Comparison of ENCODE assay signal across 8 cellular contexts in genomic region chr10:101889256-101890210, GRCh38. TPM values are rescaled to one million over a fixed set of nuclear protein-coding genes. Genes with fewer than 3 reads are reported as not detected.
DNase-seq lines count a peak whose midpoint lies in the region; ATAC-seq and TF ChIP-seq lines count a peak whose summit lies in the region.

No MANE protein-coding gene starts in this region.

- no peak for TF ChIP-seq POLR2A in body of pancreas (IDR thresholded peaks at IDR 0.05)

- WGBS in body of pancreas, 2 donors, result 51 to 55% methylated on average over 5 of the region's 5 CpGs

- H3K9me3 ChIP-seq in body of pancreas, result no peaks in the 10 kb centered on the region

- peaks cover 0 to 6% of the 10 kb centered on the region in 2 donors for H3K4me1 Mint-ChIP-seq in immature natural killer cell

- DNase-seq in C1 segment of cervical spinal cord (lab: John Stamatoyannopoulos, UW) (peak in 11 of 14 donors; percentile 10 to 54 (median 39)), GM19240 (ENCODE audit: insufficient read length, low spot score) (peak; percentile 65), NCI-H1417 (lab: John Stamatoyannopoulos, UW) (peak; percentile 43 to 77 (median 75)), UCSD-AML1 (lab: John Stamatoyannopoulos, UW; ENCODE audit: unreplicated experiment) (peak; percentile 69), body of pancreas (peak; percentile 59 to 80 (median 72)), immature natural killer cell (peak; percentile 29 to 42 (median 37))
- peak; percentile 82 for DNase-seq in stimulated activated CD4-positive, alpha-beta T cell treated with anti-CD3 and anti-CD28 coated beads, Interleukin-15, amount 100 ng/mL, for 24 hours

- no peaks in the 10 kb centered on the region for H3K36me3 ChIP-seq in body of pancreas (replicated peaks in 1 of 2; ENCODE audit: insufficient read depth in 1 of 2, low read depth in 2 of 2)

- ATAC-seq in body of pancreas (no peak), GM21423 (IDR thresholded peaks at IDR 0.05; ENCODE audit: unreplicated experiment) (no peak)

- TF ChIP-seq CTCF in body of pancreas (IDR thresholded peaks at IDR 0.05), result peak; percentile 37 to 77 (median 64)

- no peak overlapping the region for H3K4me3 ChIP-seq in body of pancreas

- H3K27ac ChIP-seq in body of pancreas, result no peak overlapping the region

- H3K27me3 Mint-ChIP-seq in immature natural killer cell (ENCODE audit: low read depth in 3 of 3), result peaks cover 0 to 7% (median 0%) of the 10 kb centered on the region in 3 donors

- no peak overlapping the region for H3K4me3 Mint-ChIP-seq in immature natural killer cell

- H3K27ac Mint-ChIP-seq in immature natural killer cell, result no peak overlapping the region

- no peaks in the 10 kb centered on the region for H3K4me1 ChIP-seq in body of pancreas

- no peaks in the 10 kb centered on the region for H3K9me3 Mint-ChIP-seq in immature natural killer cell

- intact Hi-C loops in body of pancreas (cut with DNase I), result loop anchor here (10.0 kb wide), 1 partner anchor 125 kb away; no protein-coding TSS in a partner anchor

- H3K27me3 ChIP-seq in body of pancreas, result no peaks in the 10 kb centered on the region

- peaks cover 0 to 16% (median 6%) of the 10 kb centered on the region in 3 donors for H3K36me3 Mint-ChIP-seq in immature natural killer cell

RNA-seq across cellular contexts. Expression of gene KCNIP2, which starts 45.9 kb away (rescaled TPM):
- total RNA-seq in body of pancreas, result 10 to 100 TPM in 1 of 2 donors, 1 to 10 TPM in 1; 1.8 to 13.5 TPM
- not detected for polyA plus RNA-seq in immature natural killer cell
